ENCODE assay signal across 24 cellular contexts in genomic region chr12:85156569-85156968, GRCh38.
DNase-seq lines count a peak whose midpoint lies in the region; ATAC-seq and TF ChIP-seq lines count a peak whose summit lies in the region.
"Had no signal": no experiment of that assay in that cellular context is flagged by ENCODE, and none has a peak within 500 bp of the region (broad histone marks: within the 10 kb centered on the region; RNA-seq: fewer than 3 reads in every experiment).

No MANE protein-coding gene starts in this region.

- H3K9me2 ChIP-seq in SK-N-SH, result 0 out of 2 replicates have a peak, but pooled peaks cover 2% of the 10 kb centered on the region

- 82% methylated on average over 3 of the region's 3 CpGs for WGBS in SK-N-SH (ENCODE audit: low lambda C conversion rate)
- WGBS in esophagus squamous epithelium, 2 donors, result 42 to 69% methylated on average over 3 of the region's 3 CpGs

- no peak for TF ChIP-seq CTCF in SK-N-SH (IDR thresholded peaks at IDR 0.05)
- TF ChIP-seq CTCF in brain microvascular endothelial cell (IDR thresholded peaks at IDR 0.05; ENCODE audit: low read depth, low read length, missing control alignments), result no peak
- no peak for TF ChIP-seq CTCF in esophagus squamous epithelium (IDR thresholded peaks at IDR 0.05)
- no peak for TF ChIP-seq CTCF in coronary artery (IDR thresholded peaks at IDR 0.05)

- CTCF ChIA-PET in SK-N-SH (lab: Yijun Ruan, JAX), result interaction anchor here (1.0 to 4.4 kb wide), 4 partner anchors 9 to 711 kb away, joined by 3 to 29 read pairs (median 4); no protein-coding TSS in a partner anchor

- TF ChIP-seq EP300 in SK-N-SH (IDR thresholded peaks at IDR 0.05; ENCODE audit: borderline replicate concordance in 1 of 2, low read depth in 1 of 2, low read length in 1 of 2), result no peak

- no peaks in the 10 kb centered on the region for H4K20me1 ChIP-seq in SK-N-SH (ENCODE audit: insufficient read depth)

- ATAC-seq in SK-N-SH treated with all-trans-retinoic acid at 6 μM for 48 hours, result no peak
- ATAC-seq: activated CD8-positive, alpha-beta T cell treated with anti-CD3 and anti-CD28 coated beads, Interleukin-2, amount 10 ng/mL, durations not matched to agents 7 days and 5 days; natural killer cell; pancreas; right cardiac atrium had no signal

- H3K9ac ChIP-seq in SK-N-SH, result no peak overlapping the region

- POLR2A ChIA-PET in SK-N-SH (lab: Yijun Ruan, JAX), result no interaction called here

- H3K4me3 ChIP-seq in SK-N-SH (ENCODE audit: low read depth in 2 of 2, low read length in 1 of 2), result no peak overlapping the region
- H3K4me3 ChIP-seq in brain microvascular endothelial cell (ENCODE audit: low read depth, low read length), result no peak overlapping the region
- no peak overlapping the region for H3K4me3 ChIP-seq in esophagus squamous epithelium
- no peak overlapping the region for H3K4me3 ChIP-seq in coronary artery
- H3K4me3 ChIP-seq: pancreas had no signal

- TF ChIP-seq RAD21 in SK-N-SH (IDR thresholded peaks at IDR 0.05; ENCODE audit: low read length), result peak; percentile 27; the same call in 1 of the 2 replicates

- peaks cover 2% of the 10 kb centered on the region for H3F3A ChIP-seq in SK-N-SH (replicated peaks; ENCODE audit: insufficient read depth)

- no peak overlapping the region for H3K4me2 ChIP-seq in SK-N-SH

- no peaks in the 10 kb centered on the region; a peak in 1 of 4 replicates for H3K4me1 ChIP-seq in SK-N-SH (ENCODE audit: control insufficient read depth in 1 of 2, insufficient read depth in 2 of 2, low read depth in 1 of 2, low read length in 1 of 2)
- H3K4me1 ChIP-seq in esophagus squamous epithelium, result no peaks in the 10 kb centered on the region
- H3K4me1 ChIP-seq: BE2C, pancreas had no signal

- H3K27me3 ChIP-seq in SK-N-SH (ENCODE audit: insufficient read depth), result no peaks in the 10 kb centered on the region
- H3K27me3 ChIP-seq in brain microvascular endothelial cell (replicated peaks), result no peaks in the 10 kb centered on the region
- H3K27me3 ChIP-seq in esophagus squamous epithelium, result no peaks in the 10 kb centered on the region
- H3K27me3 ChIP-seq: pancreas had no signal

- H3K36me3 ChIP-seq in SK-N-SH (replicated peaks in 1 of 2; ENCODE audit: control insufficient read depth in 1 of 2, insufficient read depth in 2 of 2, low read length in 1 of 2) (no peaks in the 10 kb centered on the region), brain microvascular endothelial cell (replicated peaks) (no peaks in the 10 kb centered on the region), esophagus squamous epithelium (no peaks in the 10 kb centered on the region)
- H3K36me3 ChIP-seq: BE2C, pancreas had no signal

- DNase-seq in SK-N-SH (no peak), OCI-M1 (lab: John Stamatoyannopoulos, UW) (peak; percentile 74), brain microvascular endothelial cell (peak; percentile 3), esophagus squamous epithelium (lab: John Stamatoyannopoulos, UW) (no peak), coronary artery (ENCODE audit: low spot score) (no peak), GDM1 (lab: John Stamatoyannopoulos, UW) (no peak)
- DNase-seq in activated CD4-positive, CD25-positive, alpha-beta regulatory T cell (lab: John Stamatoyannopoulos, UW), result no peak
- DNase-seq: 8988T; activated CD8-positive, alpha-beta T cell treated with anti-CD3 and anti-CD28 coated beads, Interleukin-2, amount 10 ng/mL, durations not matched to agents 7 days and 5 days; activated naive CD4-positive, alpha-beta T cell treated with Interleukin-2 at 50 U/mL for 16 hours; activated T-cell treated with anti-CD3 and anti-CD28 coated beads, Interleukin-2, amount 50 U/mL, for 1 hour; amygdala; BE2C; central memory CD4-positive, alpha-beta T cell; effector CD4-positive, alpha-beta T cell; HFFc6; IMR-90; mesenchymal stem cell; natural killer cell; pancreas; right cardiac atrium; SIG-M5; stimulated activated CD8-positive, alpha-beta memory T cell treated with anti-CD3 and anti-CD28 coated beads, Interleukin-4, amount 100 ng/mL, for 48 hours had no signal

- intact Hi-C loops in esophagus squamous epithelium (cut with DNase I), result no loop called here

- H3K79me2 ChIP-seq in SK-N-SH (ENCODE audit: insufficient read depth), result no peaks in the 10 kb centered on the region

- no peak overlapping the region for H3K27ac ChIP-seq in SK-N-SH (ENCODE audit: low read depth in 2 of 2, low read length in 1 of 2)
- H3K27ac ChIP-seq in brain microvascular endothelial cell, result no peak overlapping the region
- H3K27ac ChIP-seq in esophagus squamous epithelium, result no peak overlapping the region
- H3K27ac ChIP-seq in coronary artery, result no peak overlapping the region
- H3K27ac ChIP-seq: pancreas had no signal

- no peak for TF ChIP-seq POLR2A in esophagus squamous epithelium (IDR thresholded peaks at IDR 0.05)

- H2AFZ ChIP-seq in SK-N-SH (ENCODE audit: low read depth), result no peak overlapping the region

- H3K9me3 ChIP-seq in SK-N-SH, result no peaks in the 10 kb centered on the region
- no peaks in the 10 kb centered on the region for H3K9me3 ChIP-seq in esophagus squamous epithelium
- H3K9me3 ChIP-seq: BE2C, pancreas had no signal

- in situ Hi-C loops in brain microvascular endothelial cell (cut with HindIII; ENCODE audit: low pct_ligation_motif_present, low sequenced_read_pairs), result no loop called here

TF ChIP-seq in SK-N-SH, 30 proteins besides CTCF, POLR2A, EP300 and RAD21:
- TF ChIP-seq RCOR1 (IDR thresholded peaks at IDR 0.05; ENCODE audit: low read length) (no peak), JUND (IDR thresholded peaks at IDR 0.05) (no peak), MXI1 (IDR thresholded peaks at IDR 0.05; ENCODE audit: low read depth, low read length) (no peak), TCF12 (IDR thresholded peaks at IDR 0.05) (no peak), ELF1 (IDR thresholded peaks at IDR 0.05) (no peak), MAX (IDR thresholded peaks at IDR 0.05; ENCODE audit: low read depth) (no peak), POLR2AphosphoS5 (IDR thresholded peaks at IDR 0.05; ENCODE audit: low read depth, low read length) (no peak), YY1 (IDR thresholded peaks at IDR 0.05; ENCODE audit: low read depth) (no peak)

TF ChIP-seq in SK-N-SH treated with all-trans-retinoic acid at 6 μM for 48 hours, 23 proteins besides CTCF, POLR2A, EP300 and RAD21 (continues in another document):
- TF ChIP-seq ZFP3 (CRISPR knock-in tag; IDR thresholded peaks at IDR 0.05), result no peak
- no peak for TF ChIP-seq OSR1 (CRISPR knock-in tag; IDR thresholded peaks at IDR 0.05)
- no peak for TF ChIP-seq TCF4 (CRISPR knock-in tag; IDR thresholded peaks at IDR 0.05; ENCODE audit: borderline replicate concordance)
- no peak for TF ChIP-seq POU6F1 (CRISPR knock-in tag; IDR thresholded peaks at IDR 0.05; ENCODE audit: borderline replicate concordance, low read depth)
- TF ChIP-seq ZNF565 (CRISPR knock-in tag; conservative IDR thresholded peaks at IDR 0.05; ENCODE audit: low read depth), result no peak
- no peak for TF ChIP-seq RARB (CRISPR knock-in tag; IDR thresholded peaks at IDR 0.05)
- no peak for TF ChIP-seq ZC3H10 (CRISPR knock-in tag; IDR thresholded peaks at IDR 0.05)
- TF ChIP-seq GLIS3 (CRISPR knock-in tag; IDR thresholded peaks at IDR 0.05), result no peak
- TF ChIP-seq TSHZ2 (CRISPR knock-in tag; IDR thresholded peaks at IDR 0.05), result no peak
- TF ChIP-seq CREB5 (CRISPR knock-in tag; IDR thresholded peaks at IDR 0.05; ENCODE audit: low read depth), result no peak

Comparison
In these comparisons a context has a peak if more than half of its experiments do, and no peak if none do; other contexts are left out.
1. DNase-seq: peak in OCI-M1 (single experiment) and brain microvascular endothelial cell (single experiment); none in SK-N-SH (single experiment), esophagus squamous epithelium (single experiment), coronary artery (single experiment), GDM1 (single experiment) and activated CD4-positive, CD25-positive, alpha-beta regulatory T cell (0 of 4).